ENCODE assay signal across 1 cellular context in the genomic region with DNA sequence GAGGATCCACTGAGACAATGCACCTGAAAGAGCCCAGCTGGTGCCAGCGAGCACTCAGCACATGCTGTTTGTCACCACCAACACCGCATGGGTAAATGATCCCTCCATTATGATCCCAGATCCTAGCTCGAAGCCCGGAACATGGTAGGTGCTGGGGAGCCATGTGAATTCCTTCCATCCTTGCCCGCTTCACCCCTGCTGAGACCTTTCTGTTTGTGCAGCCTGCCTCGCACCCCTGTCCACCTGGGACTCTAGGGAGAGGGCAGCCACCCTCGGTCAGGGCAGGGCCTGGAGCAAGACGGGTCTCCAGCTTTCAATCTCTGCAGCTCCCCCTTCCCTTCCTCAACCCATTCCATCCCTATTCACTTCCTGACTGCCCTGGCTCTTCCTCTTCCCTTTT.
TF ChIP-seq lines count a peak whose summit lies in the region.

No MANE protein-coding gene starts in this region.

TF ChIP-seq in H1, 55 proteins besides CTCF, POLR2A, EP300 and RAD21 (continued from another document):
- TF ChIP-seq SAP30 (IDR thresholded peaks at IDR 0.05; ENCODE audit: insufficient read depth, insufficient replicate concordance, low read length) = no peak
